Comparison of ENCODE assay signal across 8 cellular contexts in the genomic region with DNA sequence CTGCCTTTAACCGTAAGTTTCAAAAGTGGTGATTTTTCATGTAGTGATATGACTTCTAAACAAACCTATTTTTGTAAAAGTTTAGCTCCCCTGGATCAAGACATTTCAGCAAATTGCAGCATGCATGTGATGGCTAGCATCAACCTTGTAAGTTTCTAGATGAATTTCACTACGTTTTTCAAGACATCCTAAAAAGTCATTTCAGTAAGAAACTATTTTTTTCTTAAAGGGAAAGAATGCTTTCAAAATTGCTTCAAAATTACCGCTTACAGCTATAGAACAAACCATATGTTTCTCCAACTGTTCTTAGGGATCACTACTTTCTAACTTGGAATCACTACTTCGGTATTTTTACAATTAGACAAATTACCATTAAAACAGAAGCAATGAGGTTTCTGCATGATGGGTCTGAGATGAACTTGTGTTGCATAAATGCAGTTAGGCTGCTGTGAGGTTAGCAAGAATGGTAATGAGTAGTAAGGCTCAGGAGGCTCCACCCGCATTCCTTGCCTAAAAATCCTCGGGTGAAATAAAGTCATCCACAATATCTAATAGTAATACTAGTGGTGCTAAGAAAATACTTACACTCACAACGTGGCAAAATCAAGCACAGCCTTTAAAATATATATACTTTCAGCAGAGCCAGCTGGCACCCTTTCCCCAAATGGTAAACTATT. TPM values are rescaled to one million over a fixed set of nuclear protein-coding genes. Genes with fewer than 3 reads are reported as not detected.
DNase-seq lines count a peak whose midpoint lies in the region; ATAC-seq, FAIRE-seq and TF ChIP-seq lines count a peak whose summit lies in the region.

No MANE protein-coding gene starts in this region.

- peak overlapping the region; percentile 84 for H3K4me3 Mint-ChIP-seq in dendritic cell treated with granulocyte-macrophage colony-stimulating factor and Interleukin-4, amounts not matched to agents 40 ng/mL and 50 ng/mL, for 4 days

- intact Hi-C loops in dendritic cell treated with granulocyte-macrophage colony-stimulating factor and Interleukin-4, amounts not matched to agents 40 ng/mL and 50 ng/mL, for 4 days (cut with micrococcal nuclease): loop anchor here (5.0 to 10.0 kb wide), 2 partner anchors 111 to 239 kb away; a partner anchor contains a TSS

- H3K4me1 Mint-ChIP-seq in dendritic cell treated with granulocyte-macrophage colony-stimulating factor and Interleukin-4, amounts not matched to agents 40 ng/mL and 50 ng/mL, for 4 days (ENCODE audit: low read depth): peaks cover 10% of the 10 kb centered on the region

- POLR2A ChIA-PET in AG04449 (lab: Yijun Ruan, JAX): interaction anchor here (1.9 to 2.1 kb wide), 2 partner anchors 11 to 14 kb away, joined by 6 to 8 read pairs; no protein-coding TSS in a partner anchor

- peak overlapping the region; percentile 67 for H3K4me3 ChIP-seq in AG04449 (ENCODE audit: low read depth, low read length)

- no peak for TF ChIP-seq CTCF in AG04449 (IDR thresholded peaks at IDR 0.05; ENCODE audit: insufficient read depth, low read length, missing control alignments)

- no peaks in the 10 kb centered on the region for H3K9me3 Mint-ChIP-seq in dendritic cell treated with granulocyte-macrophage colony-stimulating factor and Interleukin-4, amounts not matched to agents 40 ng/mL and 50 ng/mL, for 4 days

- H3K27ac Mint-ChIP-seq in dendritic cell treated with granulocyte-macrophage colony-stimulating factor and Interleukin-4, amounts not matched to agents 40 ng/mL and 50 ng/mL, for 4 days: no peak overlapping the region

- peaks cover 40% of the 10 kb centered on the region for H3K27me3 Mint-ChIP-seq in dendritic cell treated with granulocyte-macrophage colony-stimulating factor and Interleukin-4, amounts not matched to agents 40 ng/mL and 50 ng/mL, for 4 days

- CTCF ChIA-PET in AG04449 (lab: Yijun Ruan, JAX): interaction anchor here (0.7 to 2.7 kb wide), 7 partner anchors 9 to 94 kb away, joined by 3 to 34 read pairs (median 3); no protein-coding TSS in a partner anchor

- no peaks in the 10 kb centered on the region for H3K36me3 Mint-ChIP-seq in dendritic cell treated with granulocyte-macrophage colony-stimulating factor and Interleukin-4, amounts not matched to agents 40 ng/mL and 50 ng/mL, for 4 days (ENCODE audit: low read depth)

- no peak for ATAC-seq in HG03196 (IDR thresholded peaks at IDR 0.05; ENCODE audit: unreplicated experiment)
- no peak for ATAC-seq in HG02588 (IDR thresholded peaks at IDR 0.05; ENCODE audit: unreplicated experiment)

- DNase-seq in AG04449 (ENCODE audit: low read depth, low spot score): no peak
- peak; percentile 6 for DNase-seq in LHCN-M2 (ENCODE audit: low read depth)
- peak; percentile 18 for DNase-seq in myocyte (ENCODE audit: low read depth)
- DNase-seq in DMS153 (lab: John Stamatoyannopoulos, UW): no peak
- no peak for DNase-seq in urothelium cell line (ENCODE audit: low spot score)

- no peak for FAIRE-seq in urothelium cell line (lab: Jason Lieb, UNC)

RNA-seq across cellular contexts. Expression of a gene that starts 53.8 kb away (rescaled TPM):
- total RNA-seq in LHCN-M2 (2014; rRNA removed) (10.8 and 12.6 TPM in 2 replicates), myocyte (17.4 and 22.7 TPM in 2 replicates)
- polyA plus RNA-seq in LHCN-M2 (2012): 4.8 TPM
- 7.8 TPM for polyA plus RNA-seq in myocyte (2012)

Comparison
In these comparisons a context has a peak if more than half of its experiments do, and no peak if none do; other contexts are left out.
1. DNase-seq: peak in LHCN-M2 (single experiment) and myocyte (single experiment); none in AG04449 (single experiment), DMS153 (single experiment) and urothelium cell line (single experiment).